8 cellular contexts compared by ENCODE assay signal in the genomic region with DNA sequence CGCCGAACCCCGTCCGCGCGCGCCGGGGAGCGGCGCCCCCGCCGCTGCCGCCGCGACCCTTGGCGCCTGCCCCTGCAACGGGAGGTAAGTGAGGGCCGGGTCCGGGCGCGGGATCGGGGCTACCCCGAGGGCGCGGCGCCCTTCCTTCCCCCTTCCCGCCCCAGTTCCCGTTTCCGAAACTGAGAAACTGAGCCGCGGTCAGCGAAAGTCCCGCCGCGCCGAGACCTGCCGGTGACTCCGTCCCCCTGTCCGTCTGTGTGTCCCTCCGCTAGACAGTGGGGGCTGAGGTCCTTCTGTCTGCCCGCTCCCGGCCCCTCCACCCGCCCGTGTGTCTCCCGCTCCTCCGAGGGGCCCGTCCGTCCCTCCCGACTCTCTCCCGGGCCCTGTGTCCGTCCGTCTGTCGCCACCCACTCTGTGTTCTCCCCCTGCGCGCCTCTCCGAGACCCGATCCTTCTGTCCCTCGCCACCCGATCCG. TPM values are rescaled to one million over a fixed set of nuclear protein-coding genes. Genes with fewer than 3 reads are reported as not detected.
DNase-seq lines count a peak whose midpoint lies in the region; ATAC-seq, FAIRE-seq and TF ChIP-seq lines count a peak whose summit lies in the region.

No MANE protein-coding gene starts in this region.

- H3K9ac ChIP-seq in astrocyte (ENCODE audit: low read length) = peak overlapping the region; percentile 85
- H3K9ac ChIP-seq in keratinocyte (ENCODE audit: control insufficient read depth, extremely low read depth, insufficient read depth, low read length) = peak overlapping the region; percentile 81

- no peaks in the 10 kb centered on the region for H3K27me3 ChIP-seq in CD8-positive, alpha-beta T cell (ENCODE audit: insufficient read depth, low read length)
- H3K27me3 ChIP-seq in astrocyte (ENCODE audit: insufficient read depth, low read length) = peaks cover 9% of the 10 kb centered on the region
- peaks cover 27% of the 10 kb centered on the region for H3K27me3 ChIP-seq in keratinocyte (ENCODE audit: control insufficient read depth, extremely low read depth, insufficient read depth, low read length)
- H3K27me3 ChIP-seq in stomach = peaks cover 0 to 8% (median 4%) of the 10 kb centered on the region in 3 donors

- no peak for FAIRE-seq in astrocyte (lab: Jason Lieb, UNC)
- FAIRE-seq in keratinocyte (lab: Jason Lieb, UNC) = no peak

- peak in 1 of 7 experiments; percentile 51 for DNase-seq in CD8-positive, alpha-beta T cell
- no peak for DNase-seq in astrocyte (ENCODE audit: low read depth)
- no peak for DNase-seq in keratinocyte (ENCODE audit: low read depth, low spot score)
- no peak for DNase-seq in stomach
- no peak for DNase-seq in NCI-H774 (lab: John Stamatoyannopoulos, UW)
- no peak for DNase-seq in NK-92 (lab: John Stamatoyannopoulos, UW; ENCODE audit: unreplicated experiment)

- H2AFZ ChIP-seq in astrocyte (ENCODE audit: low read depth, low read length) = peak overlapping the region; percentile 91
- peak overlapping the region; percentile 59 for H2AFZ ChIP-seq in keratinocyte (ENCODE audit: control insufficient read depth, low read length)

- H3K4me2 ChIP-seq in astrocyte (ENCODE audit: low read length) (peak overlapping the region; percentile 94), keratinocyte (ENCODE audit: control insufficient read depth, extremely low read depth, insufficient read depth, low read depth, low read length) (peak overlapping the region; percentile 45)

- TF ChIP-seq POLR2A in stomach (IDR thresholded peaks at IDR 0.05) = no peak

- H3K4me3 ChIP-seq in CD8-positive, alpha-beta T cell (ENCODE audit: low read depth, low read length) = peak overlapping the region; percentile 85
- peak overlapping the region; percentile 80 for H3K4me3 ChIP-seq in astrocyte (ENCODE audit: insufficient read depth, low read depth, low read length)
- H3K4me3 ChIP-seq in keratinocyte (ENCODE audit: control insufficient read depth in 2 of 3, extremely low read depth in 1 of 3, insufficient read depth in 2 of 3, low read depth in 1 of 3, low read length in 3 of 3) = peak overlapping the region; percentile 75 to 88 (median 82)
- peak overlapping the region; percentile 83 to 92 (median 88) for H3K4me3 ChIP-seq in stomach

- no peaks in the 10 kb centered on the region for H3K9me3 ChIP-seq in CD8-positive, alpha-beta T cell (ENCODE audit: low read length)
- H3K9me3 ChIP-seq in astrocyte (ENCODE audit: insufficient read depth, low read depth, low read length) = no peaks in the 10 kb centered on the region
- no peaks in the 10 kb centered on the region for H3K9me3 ChIP-seq in keratinocyte (ENCODE audit: control insufficient read depth, low read depth, low read length)
- H3K9me3 ChIP-seq in stomach = no peaks in the 10 kb centered on the region

- H4K20me1 ChIP-seq in astrocyte (ENCODE audit: insufficient read depth, low read length) (peaks cover 13% of the 10 kb centered on the region), keratinocyte (ENCODE audit: control insufficient read depth, extremely low read depth, insufficient read depth, low read length) (peaks cover 7% of the 10 kb centered on the region)

- POLR2A ChIA-PET in CD8-positive, alpha-beta T cell (lab: Charles Lee) = interaction anchor here (1.3 to 1.4 kb wide), 2 partner anchors 31 to 43 kb away, joined by 3 to 4 read pairs; a partner anchor contains a TSS

- no peak for TF ChIP-seq EP300 in Ishikawa (IDR thresholded peaks at IDR 0.05; ENCODE audit: borderline replicate concordance)
- TF ChIP-seq EP300 in stomach (IDR thresholded peaks at IDR 0.05) = no peak

- H3K27me3 Mint-ChIP-seq in CD8-positive, alpha-beta T cell (ENCODE audit: low read depth) = peaks cover 10% of the 10 kb centered on the region
- H3K27me3 Mint-ChIP-seq in astrocyte (ENCODE audit: low read depth, unreplicated experiment) = peaks cover 32% of the 10 kb centered on the region

- peaks cover 26% of the 10 kb centered on the region for H3K4me1 Mint-ChIP-seq in CD8-positive, alpha-beta T cell (ENCODE audit: low read depth)
- peaks cover 17% of the 10 kb centered on the region for H3K4me1 Mint-ChIP-seq in astrocyte (ENCODE audit: low read depth, unreplicated experiment)

- no peak for TF ChIP-seq RAD21 in Ishikawa (IDR thresholded peaks at IDR 0.05; ENCODE audit: low read depth)

- H3K79me2 ChIP-seq in astrocyte (ENCODE audit: insufficient read depth, low read length) (peaks cover 20% of the 10 kb centered on the region), keratinocyte (ENCODE audit: control insufficient read depth, insufficient read depth, low read length) (peaks cover 21% of the 10 kb centered on the region)

- H3K9me1 ChIP-seq in keratinocyte (ENCODE audit: control insufficient read depth, extremely low read depth, insufficient read depth, low read length) = peaks cover 2% of the 10 kb centered on the region

- H3K4me3 Mint-ChIP-seq in CD8-positive, alpha-beta T cell = peak overlapping the region; percentile 87
- peak overlapping the region; percentile 94 for H3K4me3 Mint-ChIP-seq in astrocyte (ENCODE audit: unreplicated experiment)

- no peaks in the 10 kb centered on the region for H3K36me3 ChIP-seq in CD8-positive, alpha-beta T cell (ENCODE audit: insufficient read depth, low read length)
- no peaks in the 10 kb centered on the region for H3K36me3 ChIP-seq in astrocyte (ENCODE audit: insufficient read depth, low read length)
- no peaks in the 10 kb centered on the region for H3K36me3 ChIP-seq in keratinocyte (ENCODE audit: control insufficient read depth in 2 of 2, extremely low read depth in 1 of 2, insufficient read depth in 2 of 2, low read length in 2 of 2)
- H3K36me3 ChIP-seq in stomach = peaks cover 0 to 12% (median 6%) of the 10 kb centered on the region in 4 donors

- H3K9me3 Mint-ChIP-seq in CD8-positive, alpha-beta T cell = no peaks in the 10 kb centered on the region
- H3K9me3 Mint-ChIP-seq in astrocyte (ENCODE audit: unreplicated experiment) = peaks cover 2% of the 10 kb centered on the region

- ATAC-seq in CD8-positive, alpha-beta T cell = no peak
- ATAC-seq in GM21367 (IDR thresholded peaks at IDR 0.05; ENCODE audit: unreplicated experiment) = peak; percentile 7

- peak overlapping the region; percentile 79 for H3K27ac Mint-ChIP-seq in CD8-positive, alpha-beta T cell
- peak overlapping the region; percentile 58 for H3K27ac Mint-ChIP-seq in astrocyte (ENCODE audit: unreplicated experiment)

- TF ChIP-seq CTCF in CD8-positive, alpha-beta T cell (IDR thresholded peaks at IDR 0.05) = no peak
- TF ChIP-seq CTCF in astrocyte (IDR thresholded peaks at IDR 0.05; ENCODE audit: insufficient read depth, low read depth, low read length) = no peak
- no peak for TF ChIP-seq CTCF in keratinocyte (optimal IDR thresholded peaks at IDR 0.05 in 1 of 3, IDR thresholded peaks at IDR 0.05 in 1 of 3, conservative IDR thresholded peaks at IDR 0.05 in 1 of 3; ENCODE audit: extremely low read depth in 1 of 3, insufficient read depth in 2 of 3, low read length in 3 of 3)
- TF ChIP-seq CTCF in stomach (IDR thresholded peaks at IDR 0.05) = no peak

- CTCF ChIA-PET in CD8-positive, alpha-beta T cell (lab: Charles Lee) = no interaction called here

- peaks cover 29% of the 10 kb centered on the region for H3K4me1 ChIP-seq in CD8-positive, alpha-beta T cell (ENCODE audit: insufficient read depth, low read length)
- H3K4me1 ChIP-seq in astrocyte (ENCODE audit: insufficient read depth, low read length) (peaks cover 17% of the 10 kb centered on the region), keratinocyte (ENCODE audit: control insufficient read depth, extremely low read depth, insufficient read depth, low read length) (peaks cover 19% of the 10 kb centered on the region), stomach (peaks cover 57 to 88% (median 84%) of the 10 kb centered on the region in 4 donors)

- dilution Hi-C loops in keratinocyte (cut with MboI; ENCODE audit: extremely low pct_ligation_motif_present, low sequenced_read_pairs) = no loop called here

- intact Hi-C loops in CD8-positive, alpha-beta T cell (cut with DNase I, micrococcal nuclease) = loop anchor here (1.0 to 10.0 kb wide), 3 partner anchors 31 to 265 kb away; a partner anchor contains a TSS
- intact Hi-C loops in stomach (cut with DNase I; ENCODE audit: low total_unique reads) = no loop called here

- peak overlapping the region; percentile 33 for H3K27ac ChIP-seq in CD8-positive, alpha-beta T cell (ENCODE audit: low read depth, low read length)
- H3K27ac ChIP-seq in astrocyte (ENCODE audit: low read depth, low read length) (peak overlapping the region; percentile 19), keratinocyte (ENCODE audit: control insufficient read depth, insufficient read depth, low read length) (peak overlapping the region; percentile 33), stomach (peak overlapping the region; percentile 91 to 96 (median 95))

- H3K36me3 Mint-ChIP-seq in CD8-positive, alpha-beta T cell = peaks cover 5% of the 10 kb centered on the region
- H3K36me3 Mint-ChIP-seq in astrocyte (ENCODE audit: low read depth, unreplicated experiment) = no peaks in the 10 kb centered on the region

- 0 to 1% (median 0%) methylated on average over 11 to 60 of the region's 60 CpGs for WGBS in stomach, 5 donors

RNA-seq across cellular contexts. Expression of a gene that starts 0.4 kb away (rescaled TPM):
- 10 to 100 TPM; 19.6 to 20.7 TPM for total RNA-seq in CD8-positive, alpha-beta T cell
- total RNA-seq in astrocyte (25.4 and 28.8 TPM in 2 replicates), stomach (100 to 1,000 TPM in 1 of 5 donors, 10 to 100 TPM in 4; 15.6 to 117 (median 37.9) TPM)
- polyA plus RNA-seq in keratinocyte (24.7 to 32.1 TPM (median 25.1 TPM) in 3 replicates), stomach (10 to 100 TPM; 20.5 to 56.1 (median 36.4) TPM)
- 10.5 TPM for polyA plus RNA-seq in keratinocyte (2011; ENCODE audit: low read depth)
- polyA plus RNA-seq in keratinocyte (2011; cell fraction: cytosol; rRNA removed) = 20.4 and 25.7 TPM in 2 replicates
- polyA plus RNA-seq in keratinocyte (2011; cell fraction: nucleus; rRNA removed) = 36.3 and 41.7 TPM in 2 replicates
- polyA plus RNA-seq in keratinocyte (2012; ENCODE audit: low replicate concordance) = 21.6 and 23.7 TPM in 2 replicates
- polyA minus RNA-seq in keratinocyte = 21.7 to 45.7 TPM (median 30.3 TPM) in 3 replicates
- polyA minus RNA-seq in keratinocyte (2011; cell fraction: cytosol; rRNA and poly(A)+ RNA removed) = 18.0 TPM
- polyA minus RNA-seq in keratinocyte (2011; cell fraction: nucleus; rRNA and poly(A)+ RNA removed) = 18.5 and 23.4 TPM in 2 replicates

RNA-seq across cellular contexts. Expression of a gene that starts 31.1 kb away (rescaled TPM):
- total RNA-seq in CD8-positive, alpha-beta T cell = 1 to 10 TPM; 6.6 to 7.0 TPM
- total RNA-seq in astrocyte (19.2 and 23.0 TPM in 2 replicates), stomach (10 to 100 TPM in 2 of 5 donors, 1 to 10 TPM in 2, not detected in 1; 7.0 to 16.8 (median 12.1) TPM)
- polyA plus RNA-seq in keratinocyte (25.5 to 34.4 TPM (median 29.6 TPM) in 3 replicates), stomach (1 to 10 TPM; 3.3 to 7.9 (median 3.7) TPM)
- 6.3 TPM for polyA plus RNA-seq in keratinocyte (2011; ENCODE audit: low read depth)
- polyA plus RNA-seq in keratinocyte (2011; cell fraction: cytosol; rRNA removed) = 10.9 and 14.9 TPM in 2 replicates
- 27.1 and 29.6 TPM in 2 replicates for polyA plus RNA-seq in keratinocyte (2011; cell fraction: nucleus; rRNA removed)
- 14.1 and 24.9 TPM in 2 replicates for polyA plus RNA-seq in keratinocyte (2012; ENCODE audit: low replicate concordance)
- polyA minus RNA-seq in keratinocyte = 64.9 to 81.4 TPM (median 66.8 TPM) in 3 replicates
- 28.0 TPM for polyA minus RNA-seq in keratinocyte (2011; cell fraction: cytosol; rRNA and poly(A)+ RNA removed)
- polyA minus RNA-seq in keratinocyte (2011; cell fraction: nucleus; rRNA and poly(A)+ RNA removed) = 14.2 and 27.4 TPM in 2 replicates

Comparison
In these comparisons a context has a peak if more than half of its experiments do, and no peak if none do; other contexts are left out.
1. H3K27ac ChIP-seq: peak in every context shown above with its lines; median percentile 95 in stomach; 33 in CD8-positive, alpha-beta T cell; 33 in keratinocyte; 19 in astrocyte.